ENCODE assay signal across 15 cellular contexts in genomic region chr7:127189885-127190284, GRCh38.
DNase-seq lines count a peak whose midpoint lies in the region; ATAC-seq and TF ChIP-seq lines count a peak whose summit lies in the region.
"Had no signal": no experiment of that assay in that cellular context is flagged by ENCODE, and none has a peak within 500 bp of the region (broad histone marks: within the 10 kb centered on the region; RNA-seq: fewer than 3 reads in every experiment).

No MANE protein-coding gene starts in this region.

- no peak overlapping the region for H3K4me3 ChIP-seq in adrenal gland
- H3K4me3 ChIP-seq: Peyer's patch, psoas muscle had no signal

- no peak for TF ChIP-seq CTCF in adrenal gland (IDR thresholded peaks at IDR 0.05)

- TF ChIP-seq POLR2A in adrenal gland (IDR thresholded peaks at IDR 0.05), result no peak

- H3K27ac ChIP-seq in adrenal gland, result no peak overlapping the region
- H3K27ac ChIP-seq: Peyer's patch, psoas muscle had no signal

- 25 to 47% (median 36%) methylated on average over 3 of the region's 3 CpGs for WGBS in adrenal gland, 4 donors

- H3K27me3 ChIP-seq in adrenal gland, result no peaks in the 10 kb centered on the region
- H3K27me3 ChIP-seq: Peyer's patch had no signal

- no peaks in the 10 kb centered on the region for H3K4me1 ChIP-seq in adrenal gland (replicated peaks in 1 of 2)
- H3K4me1 ChIP-seq: Peyer's patch, psoas muscle had no signal

- H3K36me3 ChIP-seq in adrenal gland (replicated peaks in 1 of 2), result no peaks in the 10 kb centered on the region
- H3K36me3 ChIP-seq: Peyer's patch had no signal

- ATAC-seq in left lobe of liver (no peak), GM21447 (IDR thresholded peaks at IDR 0.05; ENCODE audit: unreplicated experiment) (no peak)
- ATAC-seq: psoas muscle; stimulated activated memory B cell treated with anti-CD40 and anti-IgM and Interleukin-4, amounts not matched to agents 10 μg/mL and 1 μg/mL and 100 μg/mL, for 72 hours had no signal

- DNase-seq in NCI-H1092 (lab: John Stamatoyannopoulos, UW) (peak; percentile 74), NCI-H2196 treated with DMSO at 0.1 percent for 48 hours (lab: John Stamatoyannopoulos, UW; ENCODE audit: unreplicated experiment) (peak; percentile 96), adrenal gland (peak in 4 of 7 donors; percentile 11 to 66 (median 21)), putamen (ENCODE audit: low spot score) (peak; percentile 46), left lobe of liver (ENCODE audit: low spot score) (no peak), NCI-H2171 treated with DMSO at 0.1 percent for 48 hours (lab: John Stamatoyannopoulos, UW) (no peak)
- DNase-seq: activated CD4-positive, alpha-beta T cell treated with anti-CD3 and anti-CD28 coated beads, Interleukin-2, amount 10 ng/mL, durations not matched to agents 7 days and 5 days; EL; IMR-90; NCI-H146; Peyer's patch; psoas muscle; stimulated activated CD4-positive, alpha-beta T cell treated with anti-CD3 and anti-CD28 coated beads, Interleukin-4, amount 100 ng/mL, for 4 hours had no signal

- H3K9me3 ChIP-seq in adrenal gland (replicated peaks in 1 of 3), result no peaks in the 10 kb centered on the region
- H3K9me3 ChIP-seq: Peyer's patch, psoas muscle had no signal

- intact Hi-C loops in adrenal gland (cut with DNase I), result no loop called here

Comparison
In these comparisons a context has a peak if more than half of its experiments do, and no peak if none do; other contexts are left out.
1. DNase-seq: peak in NCI-H1092 (single experiment), NCI-H2196 treated with DMSO at 0.1 percent for 48 hours (single experiment), adrenal gland (4 of 7) and putamen (single experiment); none in left lobe of liver (single experiment) and NCI-H2171 treated with DMSO at 0.1 percent for 48 hours (single experiment).